8 cellular contexts compared by ENCODE assay signal in the genomic region with DNA sequence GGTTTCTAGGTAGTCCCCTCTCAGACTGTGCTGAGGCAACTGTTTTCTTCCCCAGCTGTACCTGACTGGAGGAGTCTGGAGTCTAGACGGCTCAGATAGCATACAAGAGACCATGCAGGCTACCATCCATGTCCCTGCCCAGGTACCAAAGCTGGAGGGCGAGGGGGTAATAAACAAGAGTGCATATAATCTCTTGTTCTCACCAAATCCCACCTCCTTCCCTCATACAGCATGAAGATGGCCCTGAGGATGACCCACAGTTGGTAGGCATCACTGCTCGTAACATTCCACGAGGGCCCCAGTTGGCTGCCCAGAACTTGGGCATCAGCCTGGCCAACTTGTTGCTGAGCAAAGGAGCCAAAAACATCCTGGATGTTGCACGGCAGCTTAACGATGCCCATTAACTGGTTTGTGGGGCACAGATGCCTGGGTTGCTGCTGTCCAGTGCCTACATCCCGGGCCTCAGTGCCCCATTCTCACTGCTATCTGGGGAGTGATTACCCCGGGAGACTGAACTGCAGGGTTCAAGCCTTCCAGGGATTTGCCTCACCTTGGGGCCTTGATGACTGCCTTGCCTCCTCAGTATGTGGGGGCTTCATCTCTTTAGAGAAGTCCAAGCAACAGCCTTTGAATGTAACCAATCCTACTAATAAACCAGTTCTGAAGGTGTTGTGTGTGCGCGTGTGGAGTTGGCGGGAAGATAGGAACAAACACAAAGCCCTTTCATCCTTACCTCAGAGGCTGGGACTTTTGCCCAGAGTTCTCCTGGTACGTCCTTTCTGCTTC. TPM values are rescaled to one million over a fixed set of nuclear protein-coding genes. Genes with fewer than 3 reads are reported as not detected.
DNase-seq lines count a peak whose midpoint lies in the region; ATAC-seq and TF ChIP-seq lines count a peak whose summit lies in the region.

No MANE protein-coding gene starts in this region.

- intact Hi-C loops in Panc1 (cut with micrococcal nuclease; ENCODE audit: unreplicated experiment): no loop called here

- peaks cover 18% of the 10 kb centered on the region for H3K4me1 ChIP-seq in Panc1 (ENCODE audit: control insufficient read depth, insufficient read depth, low read length)
- peaks cover 23 to 29% (median 25%) of the 10 kb centered on the region in 3 donors for H3K4me1 ChIP-seq in skeletal muscle tissue (ENCODE audit: control insufficient read depth in 3 of 3, insufficient read depth in 3 of 3, low read length in 3 of 3)

- CTCF ChIA-PET in Panc1 (lab: Charles Lee): interaction anchor here (0.5 kb wide), 1 partner anchor 294 kb away, joined by 4 read pairs; no protein-coding TSS in a partner anchor

- in situ Hi-C loops in Panc1 (cut with HindIII; ENCODE audit: low pct_unique_long_range_greater_than_20kb, low sequenced_read_pairs): no loop called here

- H3K4me3 ChIP-seq in Panc1 (ENCODE audit: low read depth in 2 of 2, low read length in 2 of 2) (peak overlapping the region; percentile 81 to 94), epithelial cell of esophagus (ENCODE audit: low read length) (peak overlapping the region; percentile 76), skeletal muscle tissue (ENCODE audit: low read length in 3 of 3) (peak overlapping the region; percentile 52 to 88 (median 77))

- no peaks in the 10 kb centered on the region for H3K9me3 ChIP-seq in Panc1 (ENCODE audit: control insufficient read depth, insufficient read depth, low read depth, low read length)
- H3K9me3 ChIP-seq in skeletal muscle tissue (ENCODE audit: control insufficient read depth in 3 of 3, low read length in 3 of 3): no peaks in the 10 kb centered on the region

- H3K27ac ChIP-seq in Panc1 (ENCODE audit: low read length) (peak overlapping the region; percentile 84), skeletal muscle tissue (ENCODE audit: low read depth, low read length) (peak overlapping the region; percentile 88)

- POLR2A ChIA-PET in Panc1 (lab: Charles Lee): no interaction called here

- H3K36me3 ChIP-seq in Panc1 (ENCODE audit: control insufficient read depth, insufficient read depth, low read length) (peaks cover 12% of the 10 kb centered on the region), skeletal muscle tissue (ENCODE audit: control insufficient read depth in 3 of 3, insufficient read depth in 3 of 3, low read length in 3 of 3) (peaks cover 35 to 45% (median 44%) of the 10 kb centered on the region in 3 donors)

- BruUV-seq in Panc1 (replicated peaks; lab: Mats Ljungman, UMichigan): no TSS peak

- H3K9ac ChIP-seq in skeletal muscle tissue (ENCODE audit: low read depth in 1 of 3, low read length in 3 of 3): peak overlapping the region; percentile 47 to 84 (median 83)

- no peaks in the 10 kb centered on the region for H3K27me3 ChIP-seq in Panc1 (ENCODE audit: control insufficient read depth, insufficient read depth, low read length)
- no peaks in the 10 kb centered on the region for H3K27me3 ChIP-seq in skeletal muscle tissue (ENCODE audit: control insufficient read depth in 3 of 3, insufficient read depth in 3 of 3, low read length in 3 of 3)

- ATAC-seq in Panc1: no peak
- ATAC-seq in GM21528 (IDR thresholded peaks at IDR 0.05; ENCODE audit: low FRiP score, unreplicated experiment): no peak
- no peak for ATAC-seq in HG03159 (IDR thresholded peaks at IDR 0.05; ENCODE audit: unreplicated experiment)

- TF ChIP-seq CTCF in Panc1 (IDR thresholded peaks at IDR 0.05) (no peak), epithelial cell of esophagus (IDR thresholded peaks at IDR 0.05; ENCODE audit: insufficient read depth, low read depth, low read length, missing control alignments) (no peak)

- DNase-seq in NCI-H1092 treated with DMSO at 0.1 percent for 48 hours (lab: John Stamatoyannopoulos, UW): peak; percentile 16
- DNase-seq in NCI-H1092 (lab: John Stamatoyannopoulos, UW): no peak
- DNase-seq in Panc1 (ENCODE audit: low read depth, low spot score): no peak
- DNase-seq in epithelial cell of esophagus (ENCODE audit: low read depth): no peak
- no peak for DNase-seq in CD1c-positive myeloid dendritic cell (ENCODE audit: extremely low spot score)

RNA-seq across cellular contexts. Expression of gene HMBS, which starts 8.4 kb away (rescaled TPM):
- total RNA-seq in Panc1 (2021; ENCODE audit: unreplicated experiment): 61.6 TPM
- polyA plus RNA-seq in Panc1 (2012; ENCODE audit: insufficient read length): 55.6 TPM
- 6.8 TPM for total RNA-seq in skeletal muscle tissue

RNA-seq across cellular contexts. Expression of gene DPAGT1, which starts 8.6 kb away (rescaled TPM):
- total RNA-seq in Panc1 (2021; ENCODE audit: unreplicated experiment): 72.1 TPM
- 63.4 TPM for polyA plus RNA-seq in Panc1 (2012; ENCODE audit: insufficient read length)
- total RNA-seq in skeletal muscle tissue: 8.4 TPM

RNA-seq across cellular contexts. Expression of gene C2CD2L, which starts 14.1 kb away (rescaled TPM):
- total RNA-seq in Panc1 (2021; ENCODE audit: unreplicated experiment) (10.1 TPM), skeletal muscle tissue (2.1 TPM)
- 11.3 TPM for polyA plus RNA-seq in Panc1 (2012; ENCODE audit: insufficient read length)

RNA-seq across cellular contexts. Expression of gene VPS11, which starts 25.5 kb away (rescaled TPM):
- 28.2 TPM for total RNA-seq in Panc1 (2021; ENCODE audit: unreplicated experiment)
- polyA plus RNA-seq in Panc1 (2012; ENCODE audit: insufficient read length): 28.5 TPM
- 21.4 TPM for total RNA-seq in skeletal muscle tissue

RNA-seq across cellular contexts. Expression of gene HINFP, which starts 28.3 kb away (rescaled TPM):
- 52.7 TPM for total RNA-seq in Panc1 (2021; ENCODE audit: unreplicated experiment)
- 34.0 TPM for polyA plus RNA-seq in Panc1 (2012; ENCODE audit: insufficient read length)
- 18.3 TPM for total RNA-seq in skeletal muscle tissue
